Comparison of ENCODE assay signal across 8 cellular contexts in the genomic region with DNA sequence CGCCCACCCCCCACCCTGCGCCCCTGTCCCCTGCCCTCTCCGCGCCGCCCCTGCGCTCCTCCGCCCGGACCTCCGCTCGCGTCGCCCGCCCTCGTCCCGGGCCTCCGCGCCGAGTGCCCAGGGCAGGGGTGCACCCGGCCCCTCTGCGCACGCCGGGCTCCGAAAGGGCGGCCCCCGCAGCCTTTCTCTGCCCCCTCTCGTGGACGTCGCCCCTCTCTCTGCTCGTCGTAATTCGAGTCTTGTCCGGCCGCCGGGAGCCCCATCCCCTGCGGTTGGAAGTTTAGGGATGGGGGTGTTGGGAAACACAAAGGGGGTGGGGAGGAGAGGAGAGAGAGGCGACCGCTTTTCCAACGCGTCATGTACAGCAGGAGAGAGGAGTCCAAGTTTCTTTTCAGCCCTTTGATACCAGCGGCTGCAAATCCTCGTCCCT. TPM values are rescaled to one million over a fixed set of nuclear protein-coding genes. Genes with fewer than 3 reads are reported as not detected.
DNase-seq lines count a peak whose midpoint lies in the region; ATAC-seq and TF ChIP-seq lines count a peak whose summit lies in the region.

No MANE protein-coding gene starts in this region.

- H3K4me3 ChIP-seq in Jurkat, Clone E6-1 (ENCODE audit: low read length), result peak overlapping the region; percentile 91
- H3K4me3 ChIP-seq in heart right ventricle, result peak overlapping the region; percentile 65 to 97 (median 89)

- 0% methylated on average over 30 to 38 of the region's 41 CpGs for WGBS in heart right ventricle, 2 donors

- H3K27me3 ChIP-seq in heart right ventricle, result no peaks in the 10 kb centered on the region

- peaks cover 0 to 16% of the 10 kb centered on the region in 2 donors for H3K9me3 Mint-ChIP-seq in activated naive CD4-positive, alpha-beta T cell treated with anti-CD3 and anti-CD28 coated beads, Interleukin-2, amount 50 U/mL, for 72 hours

- peaks cover 14 to 35% of the 10 kb centered on the region in 2 donors for H3K36me3 Mint-ChIP-seq in activated naive CD4-positive, alpha-beta T cell treated with anti-CD3 and anti-CD28 coated beads, Interleukin-2, amount 50 U/mL, for 72 hours

- H3K36me3 ChIP-seq in heart right ventricle, result no peaks in the 10 kb centered on the region

- peak overlapping the region; percentile 85 to 97 (median 92) for H3K27ac ChIP-seq in heart right ventricle

- TF ChIP-seq CTCF in heart right ventricle (IDR thresholded peaks at IDR 0.05), result no peak

- H3K4me1 ChIP-seq in heart right ventricle, result peaks cover 4 to 47% (median 27%) of the 10 kb centered on the region in 9 donors

- peak; percentile 16 for ATAC-seq in GM21367 (IDR thresholded peaks at IDR 0.05; ENCODE audit: unreplicated experiment)
- peak; percentile 13 to 16 for ATAC-seq in activated naive CD4-positive, alpha-beta T cell treated with anti-CD3 and anti-CD28 coated beads, Interleukin-2, amount 50 U/mL, for 72 hours
- ATAC-seq in heart right ventricle, result peak; percentile 19 to 58 (median 30)

- intact Hi-C loops in heart right ventricle (cut with DNase I), result loop anchor here in 6 of 10 donors (2.0 to 10.0 kb wide), 8 partner anchors 97 to 403 kb away; no protein-coding TSS in a partner anchor

- DNase-seq in EL, result peak; percentile 46
- no peak for DNase-seq in Jurkat, Clone E6-1 (ENCODE audit: low read depth, low spot score)
- peak in 1 of 2 donors; percentile 35 for DNase-seq in activated naive CD4-positive, alpha-beta T cell treated with anti-CD3 and anti-CD28 coated beads, Interleukin-2, amount 50 U/mL, for 72 hours (ENCODE audit: low spot score in 2 of 2)
- peak in 1 of 2 donors; percentile 36 for DNase-seq in heart right ventricle
- DNase-seq in pons (ENCODE audit: low spot score), result peak; percentile 34
- no peak for DNase-seq in hippocampal formation (lab: John Stamatoyannopoulos, UW)
- DNase-seq in NCI-H2196 treated with DMSO at 0.1 percent for 48 hours (lab: John Stamatoyannopoulos, UW; ENCODE audit: unreplicated experiment), result no peak

- H3K27ac Mint-ChIP-seq in activated naive CD4-positive, alpha-beta T cell treated with anti-CD3 and anti-CD28 coated beads, Interleukin-2, amount 50 U/mL, for 72 hours, result peak overlapping the region; percentile 77 to 93

- peaks cover 0 to 6% (median 0%) of the 10 kb centered on the region in 11 donors for H3K9me3 ChIP-seq in heart right ventricle

RNA-seq across cellular contexts. Expression of gene GALNT2, which starts 0.4 kb away (rescaled TPM):
- 60.8 TPM for polyA plus RNA-seq in Jurkat, Clone E6-1 (2012; ENCODE audit: insufficient read depth, insufficient read length)
- 10 to 100 TPM; 58.9 to 88.0 TPM for total RNA-seq in activated naive CD4-positive, alpha-beta T cell treated with anti-CD3 and anti-CD28 coated beads, Interleukin-2, amount 50 U/mL, for 72 hours
- total RNA-seq in heart right ventricle, result 10 to 100 TPM; 21.3 to 35.1 (median 25.8) TPM
- 10 to 100 TPM in 1 of 2 donors, 1 to 10 TPM in 1; 9.7 to 27.5 TPM for polyA plus RNA-seq in heart right ventricle

Comparison
In these comparisons a context has a peak if more than half of its experiments do, and no peak if none do; other contexts are left out.
1. DNase-seq: peak in EL (single experiment) and pons (single experiment); none in Jurkat, Clone E6-1 (single experiment), hippocampal formation (0 of 2) and NCI-H2196 treated with DMSO at 0.1 percent for 48 hours (single experiment).
2. Peak in every context shown above with its lines, with median percentiles within 50 percentile points of each other: ATAC-seq.